In the genomic region with DNA sequence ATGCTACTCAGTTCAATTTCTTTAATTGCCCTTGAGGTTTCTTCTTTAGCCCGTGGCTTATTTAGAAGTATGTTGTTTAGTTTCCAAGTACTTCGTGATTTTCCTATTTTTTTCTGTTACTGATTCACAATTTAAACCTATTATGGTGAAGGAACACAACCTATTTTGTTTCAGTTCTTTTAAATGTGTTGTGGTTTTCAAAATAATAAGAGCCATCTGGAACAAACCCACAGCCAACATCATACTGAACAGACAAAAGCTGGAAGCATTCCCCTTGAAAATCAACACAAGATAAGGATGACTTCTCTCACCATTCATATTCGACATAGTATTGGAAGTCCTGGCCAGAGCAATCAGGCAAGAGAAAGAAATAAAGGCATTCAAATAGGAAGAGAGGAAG, we compare ENCODE assay signal across 26 cellular contexts.
"Had no signal": no experiment of that assay in that cellular context is flagged by ENCODE, and none has a peak within 500 bp of the region (broad histone marks: within the 10 kb centered on the region; RNA-seq: fewer than 3 reads in every experiment).

No MANE protein-coding gene starts in this region.

- H3K9ac ChIP-seq: neural progenitor cell had no signal

- H3K27me3 ChIP-seq: neural progenitor cell, sigmoid colon, transverse colon had no signal

- H3K4me3 ChIP-seq: lower lobe of right lung, neural progenitor cell, sigmoid colon, transverse colon had no signal

- H3K4me1 ChIP-seq: lower lobe of right lung, neural progenitor cell, sigmoid colon, transverse colon had no signal

- H3K4me2 ChIP-seq: neural progenitor cell had no signal

- H3K9me3 Mint-ChIP-seq: activated naive CD4-positive, alpha-beta T cell treated with anti-CD3 and anti-CD28 coated beads, Interleukin-2, amount 10 ng/mL, durations not matched to agents 7 days and 5 days had no signal

- H3K27ac Mint-ChIP-seq: activated B cell treated with CpG ODN at 0.5 μM for 24 hours; activated CD4-positive, alpha-beta T cell treated with anti-CD3 and anti-CD28 coated beads for 36 hours; activated naive CD4-positive, alpha-beta T cell treated with anti-CD3 and anti-CD28 coated beads, Interleukin-2, amount 10 ng/mL, durations not matched to agents 7 days and 5 days; activated T-cell treated with anti-CD3 and anti-CD28 coated beads, Interleukin-2, amount 50 U/mL, for 72 hours; brain; dendritic cell treated with granulocyte-macrophage colony-stimulating factor and Interleukin-4, amounts not matched to agents 40 ng/mL and 50 ng/mL, for 4 days; naive thymus-derived CD8-positive, alpha-beta T cell; neural progenitor cell; progenitor cell of endocrine pancreas; stimulated activated naive B cell treated with anti-CD40 and anti-IgM and Interleukin-4, amounts not matched to agents 10 μg/mL and 1 μg/mL and 100 μg/mL, for 72 hours had no signal

- H3K27ac ChIP-seq: lower lobe of right lung, neural progenitor cell, sigmoid colon, transverse colon had no signal

- H3K27me3 Mint-ChIP-seq: activated B cell treated with CpG ODN at 0.5 μM for 24 hours; dendritic cell treated with granulocyte-macrophage colony-stimulating factor and Interleukin-4, amounts not matched to agents 40 ng/mL and 50 ng/mL, for 4 days; progenitor cell of endocrine pancreas had no signal

- H2AFZ ChIP-seq: neural progenitor cell had no signal

- DNase-seq: activated B cell treated with CpG ODN at 0.5 μM for 24 hours; activated CD4-positive, alpha-beta T cell treated with anti-CD3 and anti-CD28 coated beads for 36 hours; activated CD4-positive, alpha-beta T cell treated with anti-CD3 and anti-CD28 coated beads, Interleukin-2, amount 50 U/mL, for 4 hours; activated CD8-positive, alpha-beta memory T cell treated with anti-CD3 and anti-CD28 coated beads, Interleukin-2, amount 50 U/mL, for 48 hours; activated effector memory CD4-positive, alpha-beta T cell treated with anti-CD3 and anti-CD28 coated beads, Interleukin-2, amount 50 U/mL, for 16 hours; activated naive CD4-positive, alpha-beta T cell treated with anti-CD3 and anti-CD28 coated beads, Interleukin-2, amount 10 ng/mL, durations not matched to agents 7 days and 5 days; activated T-cell treated with anti-CD3 and anti-CD28 coated beads, Interleukin-2, amount 50 U/mL, for 72 hours; effector CD4-positive, alpha-beta T cell; erythroblast; lower lobe of right lung; mesendoderm; naive thymus-derived CD8-positive, alpha-beta T cell; retina; sigmoid colon; stimulated activated CD4-positive, alpha-beta T cell treated with anti-CD3 and anti-CD28 coated beads, Interleukin-2, amount 100 ng/mL, for 48 hours; stimulated activated CD8-positive, alpha-beta memory T cell treated with anti-CD3 and anti-CD28 coated beads, Interleukin-4, amount 100 ng/mL, for 48 hours; stimulated activated naive B cell treated with anti-CD40 and anti-IgM and Interleukin-4, amounts not matched to agents 10 μg/mL and 1 μg/mL and 100 μg/mL, for 72 hours; T1000; transverse colon had no signal

- H3K36me3 ChIP-seq: lower lobe of right lung, neural progenitor cell, sigmoid colon, transverse colon had no signal

- ATAC-seq: activated CD4-positive, alpha-beta T cell treated with anti-CD3 and anti-CD28 coated beads for 36 hours; activated T-cell treated with anti-CD3 and anti-CD28 coated beads, Interleukin-2, amount 50 U/mL, for 72 hours; left lobe of liver; lower lobe of right lung; naive thymus-derived CD8-positive, alpha-beta T cell; stimulated activated naive B cell treated with anti-CD40 and anti-IgM and Interleukin-4, amounts not matched to agents 10 μg/mL and 1 μg/mL and 100 μg/mL, for 72 hours had no signal

- H3K4me3 Mint-ChIP-seq: activated B cell treated with CpG ODN at 0.5 μM for 24 hours; activated CD4-positive, alpha-beta T cell treated with anti-CD3 and anti-CD28 coated beads for 36 hours; activated naive CD4-positive, alpha-beta T cell treated with anti-CD3 and anti-CD28 coated beads, Interleukin-2, amount 10 ng/mL, durations not matched to agents 7 days and 5 days; activated T-cell treated with anti-CD3 and anti-CD28 coated beads, Interleukin-2, amount 50 U/mL, for 72 hours; brain; dendritic cell treated with granulocyte-macrophage colony-stimulating factor and Interleukin-4, amounts not matched to agents 40 ng/mL and 50 ng/mL, for 4 days; naive thymus-derived CD8-positive, alpha-beta T cell; neural progenitor cell; stimulated activated naive B cell treated with anti-CD40 and anti-IgM and Interleukin-4, amounts not matched to agents 10 μg/mL and 1 μg/mL and 100 μg/mL, for 72 hours had no signal

- FAIRE-seq: endometrium, urothelium cell line had no signal

- H3K36me3 Mint-ChIP-seq: activated naive CD4-positive, alpha-beta T cell treated with anti-CD3 and anti-CD28 coated beads, Interleukin-2, amount 10 ng/mL, durations not matched to agents 7 days and 5 days; brain; neural progenitor cell; stimulated activated naive B cell treated with anti-CD40 and anti-IgM and Interleukin-4, amounts not matched to agents 10 μg/mL and 1 μg/mL and 100 μg/mL, for 72 hours had no signal

- H3K4me1 Mint-ChIP-seq: activated B cell treated with CpG ODN at 0.5 μM for 24 hours; activated CD4-positive, alpha-beta T cell treated with anti-CD3 and anti-CD28 coated beads for 36 hours; activated naive CD4-positive, alpha-beta T cell treated with anti-CD3 and anti-CD28 coated beads, Interleukin-2, amount 10 ng/mL, durations not matched to agents 7 days and 5 days; naive thymus-derived CD8-positive, alpha-beta T cell; neural progenitor cell; stimulated activated naive B cell treated with anti-CD40 and anti-IgM and Interleukin-4, amounts not matched to agents 10 μg/mL and 1 μg/mL and 100 μg/mL, for 72 hours had no signal

- H3K9me3 ChIP-seq: sigmoid colon, transverse colon had no signal
